ENCODE assay signal across 1 cellular context in the genomic region with DNA sequence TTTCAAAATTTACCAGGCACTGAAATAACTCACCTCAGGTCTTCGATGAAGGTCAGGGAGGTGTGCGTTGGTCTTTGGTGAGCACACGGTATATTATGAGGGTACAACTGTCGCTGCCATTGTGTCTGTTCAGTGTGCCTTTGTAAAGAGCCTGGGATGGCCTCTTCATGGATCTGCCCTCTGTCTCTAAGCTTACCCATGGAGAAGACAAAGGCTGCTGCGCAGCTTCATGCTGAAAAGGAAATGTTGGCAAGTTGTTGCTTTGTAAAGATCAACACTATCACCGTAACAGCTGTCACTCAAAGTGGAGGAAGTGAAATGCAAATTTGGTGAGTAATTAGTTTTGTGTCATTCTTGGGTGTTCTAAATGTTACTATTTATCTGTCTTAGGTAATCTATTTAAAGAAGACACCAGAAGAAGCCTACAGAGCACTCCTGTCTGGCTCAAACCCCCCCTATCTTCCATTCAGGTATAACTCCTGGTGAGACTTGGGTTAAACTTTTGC.
TF ChIP-seq lines count a peak whose summit lies in the region.

No MANE protein-coding gene starts in this region.

TF ChIP-seq in WTC11, 78 proteins besides CTCF, POLR2A, EP300 and RAD21 (continued from another document):
- TF ChIP-seq, protein P1, sequence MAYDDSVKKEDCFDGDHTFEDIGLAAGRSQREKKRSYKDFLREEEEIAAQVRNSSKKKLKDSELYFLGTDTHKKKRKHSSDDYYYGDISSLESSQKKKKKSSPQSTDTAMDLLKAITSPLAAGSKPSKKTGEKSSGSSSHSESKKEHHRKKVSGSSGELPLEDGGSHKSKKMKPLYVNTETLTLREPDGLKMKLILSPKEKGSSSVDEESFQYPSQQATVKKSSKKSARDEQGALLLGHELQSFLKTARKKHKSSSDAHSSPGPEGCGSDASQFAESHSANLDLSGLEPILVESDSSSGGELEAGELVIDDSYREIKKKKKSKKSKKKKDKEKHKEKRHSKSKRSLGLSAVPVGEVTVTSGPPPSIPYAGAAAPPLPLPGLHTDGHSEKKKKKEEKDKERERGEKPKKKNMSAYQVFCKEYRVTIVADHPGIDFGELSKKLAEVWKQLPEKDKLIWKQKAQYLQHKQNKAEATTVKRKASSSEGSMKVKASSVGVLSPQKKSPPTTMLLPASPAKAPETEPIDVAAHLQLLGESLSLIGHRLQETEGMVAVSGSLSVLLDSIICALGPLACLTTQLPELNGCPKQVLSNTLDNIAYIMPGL (CRISPR knock-in tag; IDR thresholded peaks at IDR 0.05): no peak
- TF ChIP-seq OVOL2 (CRISPR knock-in tag; IDR thresholded peaks at IDR 0.05; ENCODE audit: borderline replicate concordance) (no peak), RORB (CRISPR knock-in tag; IDR thresholded peaks at IDR 0.05) (no peak), ETV6 (CRISPR knock-in tag; IDR thresholded peaks at IDR 0.05) (no peak), IRF2 (CRISPR knock-in tag; IDR thresholded peaks at IDR 0.05; ENCODE audit: borderline replicate concordance, low read depth) (no peak)
- TF ChIP-seq, protein P2, sequence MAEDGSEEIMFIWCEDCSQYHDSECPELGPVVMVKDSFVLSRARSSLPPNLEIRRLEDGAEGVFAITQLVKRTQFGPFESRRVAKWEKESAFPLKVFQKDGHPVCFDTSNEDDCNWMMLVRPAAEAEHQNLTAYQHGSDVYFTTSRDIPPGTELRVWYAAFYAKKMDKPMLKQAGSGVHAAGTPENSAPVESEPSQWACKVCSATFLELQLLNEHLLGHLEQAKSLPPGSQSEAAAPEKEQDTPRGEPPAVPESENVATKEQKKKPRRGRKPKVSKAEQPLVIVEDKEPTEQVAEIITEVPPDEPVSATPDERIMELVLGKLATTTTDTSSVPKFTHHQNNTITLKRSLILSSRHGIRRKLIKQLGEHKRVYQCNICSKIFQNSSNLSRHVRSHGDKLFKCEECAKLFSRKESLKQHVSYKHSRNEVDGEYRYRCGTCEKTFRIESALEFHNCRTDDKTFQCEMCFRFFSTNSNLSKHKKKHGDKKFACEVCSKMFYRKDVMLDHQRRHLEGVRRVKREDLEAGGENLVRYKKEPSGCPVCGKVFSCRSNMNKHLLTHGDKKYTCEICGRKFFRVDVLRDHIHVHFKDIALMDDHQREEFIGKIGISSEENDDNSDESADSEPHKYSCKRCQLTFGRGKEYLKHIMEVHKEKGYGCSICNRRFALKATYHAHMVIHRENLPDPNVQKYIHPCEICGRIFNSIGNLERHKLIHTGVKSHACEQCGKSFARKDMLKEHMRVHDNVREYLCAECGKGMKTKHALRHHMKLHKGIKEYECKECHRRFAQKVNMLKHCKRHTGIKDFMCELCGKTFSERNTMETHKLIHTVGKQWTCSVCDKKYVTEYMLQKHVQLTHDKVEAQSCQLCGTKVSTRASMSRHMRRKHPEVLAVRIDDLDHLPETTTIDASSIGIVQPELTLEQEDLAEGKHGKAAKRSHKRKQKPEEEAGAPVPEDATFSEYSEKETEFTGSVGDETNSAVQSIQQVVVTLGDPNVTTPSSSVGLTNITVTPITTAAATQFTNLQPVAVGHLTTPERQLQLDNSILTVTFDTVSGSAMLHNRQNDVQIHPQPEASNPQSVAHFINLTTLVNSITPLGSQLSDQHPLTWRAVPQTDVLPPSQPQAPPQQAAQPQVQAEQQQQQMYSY (CRISPR knock-in tag; IDR thresholded peaks at IDR 0.05): no peak
TF ChIP-seq in WTC11: peak in this region for 0.
